Comparison of ENCODE assay signal across 17 cellular contexts in the genomic region with DNA sequence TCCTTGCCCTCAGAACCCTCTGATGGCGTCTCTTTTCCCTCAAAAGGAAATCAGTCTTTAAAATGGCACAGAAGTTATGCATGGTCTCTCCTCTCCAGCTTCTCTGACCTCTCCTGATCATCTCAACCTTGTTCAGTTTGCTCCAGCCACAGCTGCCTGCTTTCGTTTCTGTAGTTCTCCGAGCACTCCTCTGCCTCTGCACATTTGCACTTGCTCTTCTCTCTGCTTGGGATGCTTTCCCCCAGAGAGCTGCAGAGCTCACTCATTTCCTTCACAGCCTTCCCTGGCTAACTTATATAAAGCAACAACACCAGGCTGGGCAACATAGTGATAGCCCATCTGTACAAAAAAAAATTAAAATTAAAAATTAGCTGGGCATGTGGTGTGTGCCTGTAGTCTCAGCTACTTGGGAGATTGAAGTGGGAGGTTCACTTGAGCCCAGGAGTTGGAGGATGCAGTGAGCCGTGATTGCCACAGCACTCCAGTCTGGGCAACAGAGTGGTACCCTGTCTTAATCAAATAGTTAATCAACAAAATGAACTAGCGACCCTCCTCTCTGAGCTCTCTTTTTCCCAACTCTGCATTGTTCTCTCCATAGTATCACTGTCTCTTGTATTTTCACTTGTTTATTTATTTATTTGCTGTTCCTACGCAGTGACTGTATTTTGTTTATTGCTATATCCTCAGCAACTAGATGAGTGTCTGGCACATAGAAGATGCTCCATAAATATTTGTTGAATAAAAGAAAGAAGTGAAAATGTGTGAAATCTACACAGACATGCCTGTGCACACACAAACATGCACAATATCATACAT. TPM values are rescaled to one million over a fixed set of nuclear protein-coding genes. Genes with fewer than 3 reads are reported as not detected.
DNase-seq lines count a peak whose midpoint lies in the region; ATAC-seq and TF ChIP-seq lines count a peak whose summit lies in the region.
"Had no signal": no experiment of that assay in that cellular context is flagged by ENCODE, and none has a peak within 500 bp of the region (broad histone marks: within the 10 kb centered on the region; RNA-seq: fewer than 3 reads in every experiment).

No MANE protein-coding gene starts in this region.

- H3K4me1 ChIP-seq in mammary epithelial cell (ENCODE audit: insufficient read depth, low read length) (peaks cover 37% of the 10 kb centered on the region), breast epithelium (peaks cover 0 to 9% of the 10 kb centered on the region in 2 donors), tibial nerve (peaks cover 0 to 33% (median 6%) of the 10 kb centered on the region in 4 donors)

- H3K36me3 ChIP-seq in mammary epithelial cell (ENCODE audit: insufficient read depth, low read length) (no peaks in the 10 kb centered on the region), breast epithelium (no peaks in the 10 kb centered on the region), tibial nerve (no peaks in the 10 kb centered on the region)

- H3K9ac ChIP-seq in mammary epithelial cell (ENCODE audit: insufficient read depth, low read length) = no peak overlapping the region

- in situ Hi-C loops in mammary epithelial cell (cut with MboI; ENCODE audit: low sequenced_read_pairs in 2 of 2) = no loop called here

- H3K4me3 ChIP-seq in mammary epithelial cell (replicated peaks in 1 of 3; ENCODE audit: insufficient read depth in 1 of 3, low read depth in 2 of 3, low read length in 3 of 3) (no peak overlapping the region), breast epithelium (no peak overlapping the region), tibial nerve (peak overlapping the region in 1 of 4 donors; percentile 9)

- WGBS in mammary epithelial cell (ENCODE audit: low coverage, missing lambda C conversion rate) = 75% methylated on average over 6 of the region's 6 CpGs
- 36 to 41% methylated on average over 6 of the region's 6 CpGs for WGBS in tibial nerve, 2 donors

- H3K36me3 Mint-ChIP-seq in nephron (ENCODE audit: low read depth) = peaks cover 5% of the 10 kb centered on the region
- H3K36me3 Mint-ChIP-seq: mesothelial cell of epicardium had no signal

- H3K9me3 Mint-ChIP-seq in nephron = no peaks in the 10 kb centered on the region
- H3K9me3 Mint-ChIP-seq: activated CD8-positive, alpha-beta T cell treated with anti-CD3 and anti-CD28 coated beads for 36 hours; mesothelial cell of epicardium had no signal

- peak overlapping the region; percentile 12 to 57 (median 45) for H3K27ac Mint-ChIP-seq in nephron
- H3K27ac Mint-ChIP-seq: activated CD8-positive, alpha-beta T cell treated with anti-CD3 and anti-CD28 coated beads for 36 hours; mesothelial cell of epicardium had no signal

- no peak for TF ChIP-seq EP300 in tibial nerve (IDR thresholded peaks at IDR 0.05)

- no peak overlapping the region for H3K4me3 Mint-ChIP-seq in nephron
- H3K4me3 Mint-ChIP-seq: activated CD8-positive, alpha-beta T cell treated with anti-CD3 and anti-CD28 coated beads for 36 hours; mesothelial cell of epicardium had no signal

- H3K27me3 ChIP-seq in mammary epithelial cell (ENCODE audit: insufficient read depth, low read length) (no peaks in the 10 kb centered on the region), breast epithelium (no peaks in the 10 kb centered on the region), tibial nerve (no peaks in the 10 kb centered on the region)

- H3K27ac ChIP-seq in mammary epithelial cell (ENCODE audit: insufficient read depth, low read depth, low read length) (peak overlapping the region; percentile 36), breast epithelium (peak overlapping the region in 1 of 2 donors; percentile 58), tibial nerve (peak overlapping the region in 3 of 4 donors; percentile 20 to 57 (median 28))
- H3K27ac ChIP-seq: VCaP had no signal

- intact Hi-C loops in mammary epithelial cell (cut with micrococcal nuclease) = no loop called here
- intact Hi-C loops in breast epithelium (cut with DNase I; ENCODE audit: low total_unique reads) = no loop called here
- intact Hi-C loops in Right ventricle myocardium superior (cut with DNase I) = no loop called here
- intact Hi-C loops in left colon (cut with DNase I, micrococcal nuclease) = no loop called here

- ATAC-seq in Right ventricle myocardium superior (ENCODE audit: poor library complexity) = peak; percentile 73
- ATAC-seq in left colon = no peak
- ATAC-seq in GM19023 (IDR thresholded peaks at IDR 0.05; ENCODE audit: unreplicated experiment) = no peak
- ATAC-seq: activated CD8-positive, alpha-beta T cell treated with anti-CD3 and anti-CD28 coated beads for 36 hours had no signal

- TF ChIP-seq POLR2A in breast epithelium (IDR thresholded peaks at IDR 0.05) (no peak), tibial nerve (IDR thresholded peaks at IDR 0.05) (no peak)

- H3K79me2 ChIP-seq in mammary epithelial cell (ENCODE audit: insufficient read depth, low read length) = peaks cover 97% of the 10 kb centered on the region

- no TSS peak for BruUV-seq in mammary epithelial cell (replicated peaks; lab: Mats Ljungman, UMichigan)

- no peak for DNase-seq in mammary epithelial cell
- DNase-seq in breast epithelium (ENCODE audit: low spot score in 2 of 2) = no peak
- DNase-seq in Right ventricle myocardium superior = no peak
- DNase-seq in tibial nerve (ENCODE audit: low spot score in 2 of 2) = no peak
- no peak for DNase-seq in left colon
- no peak for DNase-seq in putamen (ENCODE audit: low spot score)
- DNase-seq: activated CD8-positive, alpha-beta T cell treated with anti-CD3 and anti-CD28 coated beads for 36 hours; activated effector memory CD4-positive, alpha-beta T cell treated with Interleukin-2 at 50 U/mL for 16 hours; GDM1; Kasumi-1; NCI-H1694; NCI-H446 treated with DMSO at 0.1 percent for 48 hours; OCI-M1 had no signal

- H3K9me3 ChIP-seq in mammary epithelial cell (replicated peaks; ENCODE audit: insufficient read depth, low read length) (no peaks in the 10 kb centered on the region), breast epithelium (no peaks in the 10 kb centered on the region), tibial nerve (no peaks in the 10 kb centered on the region)

- no peak overlapping the region for H3K4me2 ChIP-seq in mammary epithelial cell (ENCODE audit: insufficient read depth, low read depth, low read length)

- dilution Hi-C loops in mammary epithelial cell (cut with HindIII; ENCODE audit: low sequenced_read_pairs) = no loop called here

- no peaks in the 10 kb centered on the region for H4K20me1 ChIP-seq in mammary epithelial cell (ENCODE audit: insufficient read depth, low read length)

- H3K4me1 Mint-ChIP-seq in nephron = peaks cover 50% of the 10 kb centered on the region

- H2AFZ ChIP-seq in mammary epithelial cell (ENCODE audit: low read depth, low read length) = no peak overlapping the region

- TF ChIP-seq CTCF in mammary epithelial cell (conservative IDR thresholded peaks at IDR 0.05 in 1 of 2, IDR thresholded peaks at IDR 0.05 in 1 of 2; ENCODE audit: extremely low read depth in 1 of 2, insufficient read depth in 1 of 2, low read depth in 1 of 2, low read length in 2 of 2) = no peak
- no peak for TF ChIP-seq CTCF in breast epithelium (IDR thresholded peaks at IDR 0.05)
- TF ChIP-seq CTCF in nephron (IDR thresholded peaks at IDR 0.05; ENCODE audit: unreplicated experiment in 3 of 3) = no peak
- no peak for TF ChIP-seq CTCF in tibial nerve (IDR thresholded peaks at IDR 0.05)

- H3K27me3 Mint-ChIP-seq in nephron (ENCODE audit: low read depth) = no peaks in the 10 kb centered on the region
- H3K27me3 Mint-ChIP-seq: activated CD8-positive, alpha-beta T cell treated with anti-CD3 and anti-CD28 coated beads for 36 hours had no signal

- CTCF ChIA-PET in mammary epithelial cell (lab: Charles Lee; ENCODE audit: low non-redundant PET) = interaction anchor here (0.7 kb wide), 1 partner anchor 54 kb away, joined by 4 read pairs; no protein-coding TSS in a partner anchor

RNA-seq across cellular contexts. Expression of gene PPFIBP1, which starts 37.7 kb away (rescaled TPM):
- total RNA-seq in mammary epithelial cell (100 to 1,000 TPM; 114 to 136 TPM), breast epithelium (10 to 100 TPM; 34.4 to 86.5 (median 84.0) TPM), Right ventricle myocardium superior (292 TPM), tibial nerve (100 to 1,000 TPM in 1 of 4 donors, 10 to 100 TPM in 3; 56.9 to 110 (median 72.5) TPM), left colon (10 to 100 TPM; 40.9 to 43.1 TPM)
- 41.2 TPM for polyA plus RNA-seq in mammary epithelial cell
- polyA minus RNA-seq in mammary epithelial cell = 266 TPM
